Comparison of ENCODE assay signal across 18 cellular contexts in the genomic region with DNA sequence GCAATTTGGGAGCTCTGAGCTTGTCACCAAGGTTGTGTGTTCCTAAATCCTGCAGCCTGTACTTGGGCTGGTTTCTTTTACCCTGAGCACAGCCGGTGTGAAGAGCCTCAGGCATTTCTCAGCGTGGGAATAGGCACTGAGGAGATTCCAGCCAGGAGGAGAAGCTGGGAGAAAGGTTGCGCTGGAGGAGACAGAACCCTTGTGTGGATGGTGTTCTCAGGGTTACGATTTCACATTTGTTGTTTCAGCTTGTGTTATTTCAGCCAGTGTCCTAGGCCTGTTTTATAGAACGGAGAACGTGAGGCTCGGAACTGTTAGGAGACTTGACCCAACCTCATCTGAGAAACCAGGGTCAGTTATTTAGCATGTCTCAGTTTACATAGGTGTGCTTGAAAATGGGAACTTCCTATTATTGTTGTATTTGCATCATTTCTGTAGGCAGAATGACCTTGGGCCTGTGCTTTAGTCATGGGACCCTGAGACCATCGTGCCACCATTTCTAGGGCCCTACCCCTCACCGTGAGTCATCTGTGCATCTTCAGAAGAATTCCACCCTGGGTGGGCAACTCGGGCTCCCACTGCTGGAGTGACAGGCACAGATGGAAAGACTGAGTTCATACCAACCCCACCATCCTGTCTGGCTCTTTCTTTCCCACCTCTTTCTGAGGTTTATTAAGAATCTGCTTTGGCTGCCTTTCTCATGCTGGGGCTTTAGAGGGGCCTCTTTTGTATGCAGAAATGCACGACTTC.
DNase-seq lines count a peak whose midpoint lies in the region; ATAC-seq and TF ChIP-seq lines count a peak whose summit lies in the region.
"Had no signal": no experiment of that assay in that cellular context is flagged by ENCODE, and none has a peak within 500 bp of the region (broad histone marks: within the 10 kb centered on the region; RNA-seq: fewer than 3 reads in every experiment).

No MANE protein-coding gene starts in this region.

- H3K14ac ChIP-seq in H9 (ENCODE audit: insufficient read depth, low read length), result peak overlapping the region; percentile 64

- TF ChIP-seq CTCF in H9 (conservative IDR thresholded peaks at IDR 0.05) (no peak), nephron (IDR thresholded peaks at IDR 0.05; ENCODE audit: unreplicated experiment in 3 of 3) (no peak), Calu3 (IDR thresholded peaks at IDR 0.05; ENCODE audit: unreplicated experiment) (no peak)

- no peaks in the 10 kb centered on the region for H3K79me1 ChIP-seq in H9 (ENCODE audit: insufficient read depth, low read depth, low read length, poor library complexity, severe bottlenecking)

- no peak overlapping the region for H2AFZ ChIP-seq in H9 (ENCODE audit: low read length)

- TF ChIP-seq POLR2A in erythroblast (IDR thresholded peaks at IDR 0.05; ENCODE audit: low read length), result no peak

- H3K4me1 Mint-ChIP-seq in H9 (peaks cover 41 to 43% of the 10 kb centered on the region in 2 experiments), nephron (peaks cover 6% of the 10 kb centered on the region), Calu3 (ENCODE audit: low read depth, unreplicated experiment) (no peaks in the 10 kb centered on the region)

- H4K91ac ChIP-seq in H9 (ENCODE audit: insufficient read length, low read depth, low read length), result no peak overlapping the region

- BruUV-seq in Calu3 (replicated peaks; lab: Mats Ljungman, UMichigan), result no TSS peak

- H3K18ac ChIP-seq in H9 (ENCODE audit: insufficient read length, low read depth, low read length), result no peak overlapping the region

- CTCF ChIA-PET in Calu3 (lab: Charles Lee), result no interaction called here

- H3K9me3 Mint-ChIP-seq in H9 (peaks cover 10 to 24% of the 10 kb centered on the region in 2 experiments; a peak in 4 of 5 replicates), nephron (peaks cover 41% of the 10 kb centered on the region), Calu3 (ENCODE audit: low read depth, unreplicated experiment) (no peaks in the 10 kb centered on the region)

- H3K4me3 Mint-ChIP-seq in H9, result no peak overlapping the region; a peak in 1 of 5 replicates
- no peak overlapping the region for H3K4me3 Mint-ChIP-seq in nephron
- H3K4me3 Mint-ChIP-seq in Calu3 (ENCODE audit: low read depth, unreplicated experiment), result no peak overlapping the region
- H3K4me3 Mint-ChIP-seq: activated T-helper 1 cell treated with anti-CD3 and anti-CD28 coated beads, Interleukin-12 subunit alpha, Interleukin-12 subunit beta, Interleukin-2, Interleukin-4 antibody, amounts not matched to agents 30 ng/mL and 10 ng/mL and 1 ng/mL, durations not matched to agents 14 hours and 24 hours and 36 hours; effector memory CD8-positive, alpha-beta T cell had no signal

- no peak overlapping the region for H3K56ac ChIP-seq in H9 (ENCODE audit: insufficient read length, low read depth, low read length)

- no peaks in the 10 kb centered on the region; the same call in 1 of the 2 replicates for H3K36me3 ChIP-seq in SJSA1
- H3K36me3 ChIP-seq: sigmoid colon, thoracic aorta had no signal

- H3K4me1 ChIP-seq in H9 (ENCODE audit: insufficient read depth, low read length), result peaks cover 13% of the 10 kb centered on the region; the same call in 1 of the 2 replicates
- peaks cover 22% of the 10 kb centered on the region for H3K4me1 ChIP-seq in SJSA1 (replicated peaks)

- H3K27me3 ChIP-seq in H9 (ENCODE audit: insufficient read depth, low read length) (no peaks in the 10 kb centered on the region), SJSA1 (replicated peaks) (no peaks in the 10 kb centered on the region)
- H3K27me3 ChIP-seq: sigmoid colon had no signal

- H2BK20ac ChIP-seq in H9 (ENCODE audit: low read depth, low read length, poor library complexity, severe bottlenecking), result no peak overlapping the region

- H3K23ac ChIP-seq in H9 (ENCODE audit: insufficient read length, low read depth, low read length), result no peak overlapping the region

- no peak overlapping the region for H2BK15ac ChIP-seq in H9 (ENCODE audit: low read depth, low read length)

- no peak overlapping the region for H3T11ph ChIP-seq in H9 (ENCODE audit: low read length)

- H3K4ac ChIP-seq in H9 (ENCODE audit: low read depth, low read length), result no peak overlapping the region

- H3K27ac Mint-ChIP-seq in H9, result peak overlapping the region; percentile 37 to 87 (median 58); a peak in 4 of 7 replicates
- H3K27ac Mint-ChIP-seq in nephron, result peak overlapping the region in 2 of 3 experiments; percentile 52 to 72
- H3K27ac Mint-ChIP-seq in Calu3 (ENCODE audit: unreplicated experiment), result no peak overlapping the region
- H3K27ac Mint-ChIP-seq: activated T-helper 1 cell treated with anti-CD3 and anti-CD28 coated beads, Interleukin-12 subunit alpha, Interleukin-12 subunit beta, Interleukin-2, Interleukin-4 antibody, amounts not matched to agents 30 ng/mL and 10 ng/mL and 1 ng/mL, durations not matched to agents 14 hours and 24 hours and 36 hours; effector memory CD8-positive, alpha-beta T cell had no signal

- no peak overlapping the region for H2AK5ac ChIP-seq in H9 (ENCODE audit: insufficient read length, low read length)

- DNase-seq in NCI-H2196 treated with DMSO at 0.1 percent for 48 hours (lab: John Stamatoyannopoulos, UW; ENCODE audit: unreplicated experiment), result peak; percentile 77
- no peak for DNase-seq in NCI-H2196 (lab: John Stamatoyannopoulos, UW; ENCODE audit: unreplicated experiment)
- no peak for DNase-seq in H9
- DNase-seq in SJSA1 (ENCODE audit: low read depth in 1 of 2, low spot score in 2 of 2), result peak; percentile 58 to 81
- no peak for DNase-seq in Calu3
- no peak for DNase-seq in erythroblast (lab: John Stamatoyannopoulos, UW)
- DNase-seq: activated CD8-positive, alpha-beta memory T cell treated with anti-CD3 and anti-CD28 coated beads for 24 hours; effector memory CD8-positive, alpha-beta T cell; mesenchymal stem cell; MM.1S; NCI-H69; occipital lobe; sigmoid colon; stimulated activated CD4-positive, alpha-beta T cell treated with anti-CD3 and anti-CD28 coated beads, Interleukin-4, amount 100 ng/mL, for 4 hours had no signal

- intact Hi-C loops in Calu3 (cut with micrococcal nuclease; ENCODE audit: unreplicated experiment), result no loop called here

- H2BK5ac ChIP-seq in H9 (ENCODE audit: insufficient read length, low read length), result no peak overlapping the region

- H4K8ac ChIP-seq in H9 (replicated peaks; ENCODE audit: insufficient read length, low read depth, low read length), result no peak overlapping the region

- no peaks in the 10 kb centered on the region for H4K20me1 ChIP-seq in H9 (ENCODE audit: control insufficient read depth, insufficient read depth, insufficient read length)

- H3K79me2 ChIP-seq in H9 (ENCODE audit: insufficient read depth, low read length), result no peaks in the 10 kb centered on the region

- H2BK12ac ChIP-seq in H9 (ENCODE audit: insufficient read length, low read depth, low read length), result no peak overlapping the region

- H3K4me2 ChIP-seq in H9 (ENCODE audit: insufficient read depth, insufficient read length, low read length), result no peak overlapping the region

- no peak overlapping the region for H2BK120ac ChIP-seq in H9 (ENCODE audit: low read depth, low read length, poor library complexity, severe bottlenecking)

- H3K9ac ChIP-seq in H9 (ENCODE audit: extremely low read depth, insufficient read length, low read length), result no peak overlapping the region

- no peak overlapping the region for H4K5ac ChIP-seq in H9 (ENCODE audit: insufficient read length, low read depth, low read length)

- no peak overlapping the region for H3K4me3 ChIP-seq in SJSA1
- H3K4me3 ChIP-seq: sigmoid colon, thoracic aorta had no signal

- peaks cover 25 to 36% (median 35%) of the 10 kb centered on the region in 3 experiments for H3K36me3 Mint-ChIP-seq in H9 (ENCODE audit: insufficient read depth in 1 of 3, low read depth in 3 of 3)
- H3K36me3 Mint-ChIP-seq in nephron (ENCODE audit: low read depth), result peaks cover 84% of the 10 kb centered on the region
- peaks cover under 1% of the 10 kb centered on the region for H3K36me3 Mint-ChIP-seq in Calu3 (ENCODE audit: insufficient read depth, unreplicated experiment)

- H3K9me3 ChIP-seq in H9 (ENCODE audit: control insufficient read depth, low read depth, low read length), result peaks cover 4% of the 10 kb centered on the region
- peaks cover 7% of the 10 kb centered on the region for H3K9me3 ChIP-seq in SJSA1 (replicated peaks)

- H3K27me3 Mint-ChIP-seq in H9 (ENCODE audit: low read depth) (peaks cover 1% of the 10 kb centered on the region; the same call in 1 of the 2 replicates), nephron (ENCODE audit: low read depth) (peaks cover 10% of the 10 kb centered on the region), Calu3 (ENCODE audit: unreplicated experiment) (no peaks in the 10 kb centered on the region)
- H3K27me3 Mint-ChIP-seq: effector memory CD8-positive, alpha-beta T cell had no signal

- no CpG with 5 or more reads among the region's 11 CpGs for WGBS in H9 (ENCODE audit: extremely low coverage, insufficient read length, low lambda C conversion rate)

- no peaks in the 10 kb centered on the region for H3K23me2 ChIP-seq in H9 (ENCODE audit: insufficient read length, low read depth, low read length, poor library complexity, severe bottlenecking)

- H3K27ac ChIP-seq in H9 (ENCODE audit: insufficient read length, low read depth, low read length) (no peak overlapping the region), SJSA1 (peak overlapping the region; percentile 21; the same call in 1 of the 2 replicates)
- H3K27ac ChIP-seq: sigmoid colon, thoracic aorta had no signal

- no peak for ATAC-seq in GM21528 (IDR thresholded peaks at IDR 0.05; ENCODE audit: low FRiP score, unreplicated experiment)
- ATAC-seq: effector memory CD8-positive, alpha-beta T cell had no signal

Comparison
In these comparisons a context has a peak if more than half of its experiments do, and no peak if none do; other contexts are left out.
1. DNase-seq: peak in NCI-H2196 treated with DMSO at 0.1 percent for 48 hours (single experiment) and SJSA1 (2 of 2); none in NCI-H2196 (single experiment), H9 (single experiment), Calu3 (single experiment) and erythroblast (0 of 2).